ENCODE assay signal across 38 cellular contexts in genomic region chr14:100750762-100751699, GRCh38. TPM values are rescaled to one million over a fixed set of nuclear protein-coding genes. Genes with fewer than 3 reads are reported as not detected.
"Had no signal": no experiment of that assay in that cellular context is flagged by ENCODE, and none has a peak within 500 bp of the region (broad histone marks: within the 10 kb centered on the region; RNA-seq: fewer than 3 reads in every experiment).

No MANE protein-coding gene starts in this region.

- H3K4me1 Mint-ChIP-seq: activated CD4-positive, alpha-beta T cell treated with anti-CD3 and anti-CD28 coated beads, Interleukin-2, amount 10 ng/mL, durations not matched to agents 24 days and 14 days; activated T-helper 17 cell treated with anti-CD3 and anti-CD28 coated beads, Interleukin-2, amount 50 U/mL, for 72 hours; stimulated activated memory B cell treated with anti-CD40 and anti-IgM and Interleukin-4, amounts not matched to agents 10 μg/mL and 1 μg/mL and 100 μg/mL, for 72 hours; stimulated activated naive CD8-positive, alpha-beta T cell treated with anti-CD3 and anti-CD28 coated beads, Interleukin-15, amount 100 ng/mL, for 72 hours; T-cell had no signal

- H3K36me3 ChIP-seq: esophagus squamous epithelium, left ventricle myocardium inferior, ovary, prostate gland, vagina had no signal

- H3K27ac Mint-ChIP-seq: activated CD4-positive, alpha-beta memory T cell treated with anti-CD3 and anti-CD28 coated beads for 36 hours; activated CD4-positive, alpha-beta T cell treated with anti-CD3 and anti-CD28 coated beads, Interleukin-2, amount 10 ng/mL, durations not matched to agents 24 days and 14 days; activated naive CD4-positive, alpha-beta T cell treated with anti-CD3 and anti-CD28 coated beads, Interleukin-2, amount 50 U/mL, for 72 hours; activated T-cell treated with anti-CD3 and anti-CD28 coated beads, Interleukin-2, amount 50 U/mL, for 24 hours; activated T-helper 17 cell treated with anti-CD3 and anti-CD28 coated beads, Interleukin-2, amount 50 U/mL, for 72 hours; dendritic cell treated with granulocyte-macrophage colony-stimulating factor and Interleukin-4, amounts not matched to agents 40 ng/mL and 50 ng/mL, for 4 days; nephron; stimulated activated memory B cell treated with anti-CD40 and anti-IgM and Interleukin-4, amounts not matched to agents 10 μg/mL and 1 μg/mL and 100 μg/mL, for 72 hours; stimulated activated naive CD8-positive, alpha-beta T cell treated with anti-CD3 and anti-CD28 coated beads, Interleukin-15, amount 100 ng/mL, for 72 hours; T-cell; T-helper 2 cell treated with Interferon-gamma antibody and Interleukin-4, amounts not matched to agents 5 μg/mL and 100 μg/mL, for 36 hours; type B pancreatic cell had no signal

- ATAC-seq: activated CD4-positive, CD25-positive, alpha-beta regulatory T cell treated with anti-CD3 and anti-CD28 coated beads, Interleukin-2, amount 50 U/mL, for 24 hours; activated naive CD4-positive, alpha-beta T cell treated with anti-CD3 and anti-CD28 coated beads, Interleukin-2, amount 50 U/mL, for 72 hours; activated T-helper 17 cell treated with anti-CD3 and anti-CD28 coated beads, Interleukin-2, amount 50 U/mL, for 72 hours; mucosa of descending colon; sciatic nerve; stimulated activated memory B cell treated with anti-CD40 and anti-IgM and Interleukin-4, amounts not matched to agents 10 μg/mL and 1 μg/mL and 100 μg/mL, for 72 hours; stimulated activated naive CD8-positive, alpha-beta T cell treated with anti-CD3 and anti-CD28 coated beads, Interleukin-15, amount 100 ng/mL, for 72 hours; T-cell had no signal

- H3K36me3 Mint-ChIP-seq: activated CD4-positive, alpha-beta memory T cell treated with anti-CD3 and anti-CD28 coated beads for 36 hours; activated naive CD4-positive, alpha-beta T cell treated with anti-CD3 and anti-CD28 coated beads, Interleukin-2, amount 50 U/mL, for 72 hours; brain; stimulated activated memory B cell treated with anti-CD40 and anti-IgM and Interleukin-4, amounts not matched to agents 10 μg/mL and 1 μg/mL and 100 μg/mL, for 72 hours; T-cell; type B pancreatic cell had no signal

- H3K4me3 ChIP-seq: esophagus squamous epithelium, left ventricle myocardium inferior, lung, mucosa of descending colon, ovary, prostate gland, vagina had no signal

- H3K27me3 ChIP-seq: ovary, vagina had no signal

- DNase-seq: activated CD4-positive, alpha-beta memory T cell treated with anti-CD3 and anti-CD28 coated beads for 36 hours; activated CD4-positive, alpha-beta T cell treated with anti-CD3 and anti-CD28 coated beads, Interleukin-2, amount 10 ng/mL, durations not matched to agents 24 days and 14 days; activated CD8-positive, alpha-beta memory T cell treated with anti-CD3 and anti-CD28 coated beads, Interleukin-2, amount 50 U/mL, for 48 hours; activated naive CD4-positive, alpha-beta T cell; activated T-cell treated with anti-CD3 and anti-CD28 coated beads, Interleukin-2, amount 50 U/mL, for 24 hours; caudate nucleus; effector CD4-positive, alpha-beta T cell; esophagus squamous epithelium; left ventricle myocardium inferior; mesendoderm; mucosa of descending colon; ovary; retina; small intestine; stimulated activated CD4-positive, alpha-beta T cell treated with anti-CD3 and anti-CD28 coated beads, Interleukin-1b, Interleukin-23, amount 100 ng/mL, for 48 hours; stimulated activated CD4-positive, alpha-beta T cell treated with anti-CD3 and anti-CD28 coated beads, Interleukin-4, amount 100 ng/mL, for 4 hours; stimulated activated CD8-positive, alpha-beta memory T cell treated with anti-CD3 and anti-CD28 coated beads, Interleukin-4, amount 100 ng/mL, for 48 hours; stimulated activated naive CD8-positive, alpha-beta T cell treated with anti-CD3 and anti-CD28 coated beads, Interleukin-15, amount 100 ng/mL, for 72 hours; substantia nigra; T-cell had no signal

- H3K9me3 Mint-ChIP-seq: activated CD4-positive, alpha-beta memory T cell treated with anti-CD3 and anti-CD28 coated beads for 36 hours; activated CD4-positive, alpha-beta T cell treated with anti-CD3 and anti-CD28 coated beads, Interleukin-2, amount 10 ng/mL, durations not matched to agents 24 days and 14 days; activated naive CD4-positive, alpha-beta T cell treated with anti-CD3 and anti-CD28 coated beads, Interleukin-2, amount 50 U/mL, for 72 hours; activated T-cell treated with anti-CD3 and anti-CD28 coated beads, Interleukin-2, amount 50 U/mL, for 24 hours; activated T-helper 17 cell treated with anti-CD3 and anti-CD28 coated beads, Interleukin-2, amount 50 U/mL, for 72 hours; dendritic cell treated with granulocyte-macrophage colony-stimulating factor and Interleukin-4, amounts not matched to agents 40 ng/mL and 50 ng/mL, for 4 days; stimulated activated memory B cell treated with anti-CD40 and anti-IgM and Interleukin-4, amounts not matched to agents 10 μg/mL and 1 μg/mL and 100 μg/mL, for 72 hours; stimulated activated naive CD8-positive, alpha-beta T cell treated with anti-CD3 and anti-CD28 coated beads, Interleukin-15, amount 100 ng/mL, for 72 hours; T-cell; T-helper 2 cell treated with Interferon-gamma antibody and Interleukin-4, amounts not matched to agents 5 μg/mL and 100 μg/mL, for 36 hours; type B pancreatic cell had no signal

- H3K27me3 Mint-ChIP-seq: dendritic cell treated with granulocyte-macrophage colony-stimulating factor and Interleukin-4, amounts not matched to agents 40 ng/mL and 50 ng/mL, for 4 days had no signal

- H3K4me1 ChIP-seq: left ventricle myocardium inferior, prostate gland, vagina had no signal

- H3K27ac ChIP-seq: epithelial cell of prostate, esophagus squamous epithelium, left ventricle myocardium inferior, ovary, prostate gland, vagina had no signal

- H3K4me3 Mint-ChIP-seq: activated CD4-positive, alpha-beta memory T cell treated with anti-CD3 and anti-CD28 coated beads for 36 hours; activated CD4-positive, alpha-beta T cell treated with anti-CD3 and anti-CD28 coated beads, Interleukin-2, amount 10 ng/mL, durations not matched to agents 24 days and 14 days; activated T-cell treated with anti-CD3 and anti-CD28 coated beads, Interleukin-2, amount 50 U/mL, for 24 hours; activated T-helper 17 cell treated with anti-CD3 and anti-CD28 coated beads, Interleukin-2, amount 50 U/mL, for 72 hours; brain; dendritic cell treated with granulocyte-macrophage colony-stimulating factor and Interleukin-4, amounts not matched to agents 40 ng/mL and 50 ng/mL, for 4 days; nephron; stimulated activated memory B cell treated with anti-CD40 and anti-IgM and Interleukin-4, amounts not matched to agents 10 μg/mL and 1 μg/mL and 100 μg/mL, for 72 hours; stimulated activated naive CD8-positive, alpha-beta T cell treated with anti-CD3 and anti-CD28 coated beads, Interleukin-15, amount 100 ng/mL, for 72 hours; T-cell; T-helper 2 cell treated with Interferon-gamma antibody and Interleukin-4, amounts not matched to agents 5 μg/mL and 100 μg/mL, for 36 hours; type B pancreatic cell had no signal

- H3K9me3 ChIP-seq: esophagus squamous epithelium, left ventricle myocardium inferior, mucosa of descending colon, ovary, prostate gland, vagina had no signal

RNA-seq across cellular contexts. Expression of gene DLK1, which starts 24.3 kb away (rescaled TPM):
- total RNA-seq: activated CD4-positive, alpha-beta memory T cell treated with anti-CD3 and anti-CD28 coated beads for 36 hours; activated CD4-positive, alpha-beta T cell treated with anti-CD3 and anti-CD28 coated beads, Interleukin-2, amount 10 ng/mL, durations not matched to agents 24 days and 14 days; activated CD8-positive, alpha-beta memory T cell treated with anti-CD3 and anti-CD28 coated beads for 36 hours; activated naive CD4-positive, alpha-beta T cell treated with anti-CD3 and anti-CD28 coated beads, Interleukin-2, amount 50 U/mL, for 72 hours; activated T-helper 17 cell treated with anti-CD3 and anti-CD28 coated beads, Interleukin-2, amount 50 U/mL, for 72 hours; aorta; esophagus squamous epithelium; frontal cortex; myocyte had no signal
